14 cellular contexts compared by ENCODE assay signal in the genomic region with DNA sequence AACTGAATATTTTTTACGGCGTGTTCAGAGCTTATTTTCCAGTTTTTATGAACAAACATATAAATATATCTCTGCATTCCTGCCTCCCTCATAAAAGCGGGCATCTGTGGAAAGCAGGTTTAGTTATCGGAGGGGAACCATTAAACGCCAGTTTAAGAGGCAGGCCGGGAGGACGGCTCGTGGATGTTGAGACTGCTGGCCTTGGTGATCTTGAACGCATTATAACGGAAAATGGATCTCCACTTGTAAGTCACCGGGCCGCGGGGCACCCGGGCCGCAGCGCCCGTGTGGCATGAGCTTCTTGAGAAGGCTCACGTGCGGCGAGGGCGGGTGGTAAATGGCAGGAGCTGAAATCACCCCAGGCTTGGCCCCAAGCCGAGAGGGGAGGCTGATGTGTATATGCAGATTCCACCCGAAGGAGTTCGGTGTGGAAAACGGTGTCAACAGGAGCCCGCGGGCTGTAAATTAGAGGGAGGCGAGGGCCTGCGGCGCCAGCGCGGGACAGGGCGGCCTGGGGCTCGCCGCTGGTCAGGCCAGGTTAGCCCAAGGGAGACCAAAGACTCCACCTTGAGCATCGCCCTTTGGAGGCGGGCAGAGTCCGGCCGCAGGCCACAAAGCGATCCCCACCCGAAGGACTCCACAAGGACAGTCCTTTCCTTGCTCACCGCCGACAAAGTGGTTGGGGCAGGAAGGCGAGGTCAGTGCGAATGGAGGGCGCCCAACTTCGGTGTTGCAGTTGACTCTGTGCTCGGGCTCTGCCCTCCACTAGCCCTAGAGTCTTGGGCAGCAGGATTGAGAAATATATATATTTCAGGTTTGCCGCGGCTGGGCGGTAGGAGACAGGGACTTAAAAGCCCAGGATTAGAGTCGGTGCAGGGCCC. TPM values are rescaled to one million over a fixed set of nuclear protein-coding genes. Genes with fewer than 3 reads are reported as not detected.
DNase-seq lines count a peak whose midpoint lies in the region; ATAC-seq, FAIRE-seq and TF ChIP-seq lines count a peak whose summit lies in the region.
"Had no signal": no experiment of that assay in that cellular context is flagged by ENCODE, and none has a peak within 500 bp of the region (broad histone marks: within the 10 kb centered on the region; RNA-seq: fewer than 3 reads in every experiment).

No MANE protein-coding gene starts in this region.

- H3K4me1 ChIP-seq in liver (ENCODE audit: control insufficient read depth in 4 of 4, insufficient read depth in 4 of 4, low read length in 3 of 4), result peaks cover 2 to 12% (median 8%) of the 10 kb centered on the region in 4 donors
- H3K4me1 ChIP-seq in HepG2 (ENCODE audit: insufficient read depth, low read length), result no peaks in the 10 kb centered on the region
- H3K4me1 ChIP-seq in cardiac muscle cell (ENCODE audit: low read depth), result peaks cover 13% of the 10 kb centered on the region
- peaks cover 0 to 2% of the 10 kb centered on the region in 2 donors for H3K4me1 ChIP-seq in neuronal stem cell (ENCODE audit: control insufficient read depth in 2 of 2, insufficient read depth in 1 of 2, low read depth in 1 of 2, low read length in 2 of 2)
- H3K4me1 ChIP-seq: breast epithelium had no signal

- no peak overlapping the region for H3K4ac ChIP-seq in neuronal stem cell (ENCODE audit: low read length)

- H3K18ac ChIP-seq in neuronal stem cell (ENCODE audit: low read length), result peak overlapping the region; percentile 5

- H3K9ac ChIP-seq in liver (ENCODE audit: low read depth in 1 of 2, low read length in 2 of 2), result no peak overlapping the region
- H3K9ac ChIP-seq in HepG2 (ENCODE audit: insufficient read depth, low read depth, low read length), result no peak overlapping the region
- no peak overlapping the region for H3K9ac ChIP-seq in neuronal stem cell (ENCODE audit: low read depth, low read length, poor library complexity)

- intact Hi-C loops in HepG2 (cut with micrococcal nuclease; ENCODE audit: unreplicated experiment), result no loop called here

- ATAC-seq in HepG2, result no peak; the same call in 2 of the 3 replicates
- no peak for ATAC-seq in activated T-cell treated with anti-CD3 and anti-CD28 coated beads, Interleukin-2, amount 50 U/mL, for 72 hours (replicated peaks in 1 of 2)
- no peak for ATAC-seq in HG02588 (IDR thresholded peaks at IDR 0.05; ENCODE audit: unreplicated experiment)
- ATAC-seq: PC-3 had no signal

- no peak overlapping the region for H3K27ac Mint-ChIP-seq in activated T-cell treated with anti-CD3 and anti-CD28 coated beads, Interleukin-2, amount 50 U/mL, for 72 hours
- H3K27ac Mint-ChIP-seq: T-helper 2 cell treated with Interferon-gamma antibody and Interleukin-4, amounts not matched to agents 5 μg/mL and 100 μg/mL, for 36 hours had no signal

- H4K8ac ChIP-seq in neuronal stem cell (ENCODE audit: low read depth, low read length), result no peak overlapping the region

- H3K36me3 Mint-ChIP-seq in activated T-cell treated with anti-CD3 and anti-CD28 coated beads, Interleukin-2, amount 50 U/mL, for 72 hours (ENCODE audit: insufficient read depth in 2 of 2), result peaks cover 1 to 4% of the 10 kb centered on the region in 2 donors

- H3K9me3 Mint-ChIP-seq in activated T-cell treated with anti-CD3 and anti-CD28 coated beads, Interleukin-2, amount 50 U/mL, for 72 hours, result no peaks in the 10 kb centered on the region
- H3K9me3 Mint-ChIP-seq: T-helper 2 cell treated with Interferon-gamma antibody and Interleukin-4, amounts not matched to agents 5 μg/mL and 100 μg/mL, for 36 hours had no signal

- no peaks in the 10 kb centered on the region for H3K79me1 ChIP-seq in neuronal stem cell (ENCODE audit: low read depth, low read length)

- FAIRE-seq in HepG2 (lab: Jason Lieb, UNC), result no peak

- no peak overlapping the region for H3K23ac ChIP-seq in neuronal stem cell (ENCODE audit: low read depth, low read length, poor library complexity)

- no TSS peak for BruUV-seq in HepG2 (replicated peaks; lab: Mats Ljungman, UMichigan)

- no peak overlapping the region for H4K91ac ChIP-seq in neuronal stem cell (ENCODE audit: low read depth, low read length, poor library complexity)

- peaks cover 94% of the 10 kb centered on the region for H3K27me3 Mint-ChIP-seq in activated T-cell treated with anti-CD3 and anti-CD28 coated beads, Interleukin-2, amount 50 U/mL, for 72 hours (ENCODE audit: low read depth)

- DNase-seq in HepG2 (ENCODE audit: low spot score) (no peak), cardiac muscle cell (ENCODE audit: low read depth in 1 of 2, low spot score in 1 of 2) (peak; percentile 32 to 53), neuronal stem cell (ENCODE audit: low spot score) (peak; percentile 20), NOMO-1 treated with dmso at 0.1 percent for 144 hours (lab: John Stamatoyannopoulos, UW; ENCODE audit: unreplicated experiment) (no peak), superior temporal gyrus (ENCODE audit: extremely low spot score) (no peak)
- DNase-seq in activated T-cell treated with anti-CD3 and anti-CD28 coated beads, Interleukin-2, amount 50 U/mL, for 72 hours, result no peak
- DNase-seq: PC-3 had no signal

- H3K27me3 ChIP-seq in liver (ENCODE audit: control insufficient read depth in 4 of 4, insufficient read depth in 4 of 4, low read length in 3 of 4), result peaks cover 9 to 35% (median 21%) of the 10 kb centered on the region in 4 donors
- H3K27me3 ChIP-seq in HepG2 (ENCODE audit: control insufficient read depth in 1 of 2, insufficient read depth in 2 of 2, low read length in 2 of 2), result peaks cover 9 to 61% of the 10 kb centered on the region in 2 experiments
- H3K27me3 ChIP-seq in cardiac muscle cell, result peaks cover 33% of the 10 kb centered on the region
- H3K27me3 ChIP-seq in neuronal stem cell (ENCODE audit: control insufficient read depth in 3 of 3, insufficient read depth in 3 of 3, low read depth in 1 of 3, low read length in 3 of 3), result peaks cover 54 to 97% (median 94%) of the 10 kb centered on the region in 3 experiments

- H2BK15ac ChIP-seq in neuronal stem cell (ENCODE audit: low read length), result no peak overlapping the region

- H3K36me3 ChIP-seq in liver (ENCODE audit: control insufficient read depth in 4 of 4, insufficient read depth in 3 of 4, low read depth in 1 of 4, low read length in 3 of 4) (no peaks in the 10 kb centered on the region), HepG2 (replicated peaks in 1 of 2; ENCODE audit: control insufficient read depth in 1 of 2, insufficient read depth in 2 of 2, low read length in 2 of 2) (no peaks in the 10 kb centered on the region), cardiac muscle cell (peaks cover 16% of the 10 kb centered on the region), neuronal stem cell (replicated peaks in 1 of 2; ENCODE audit: control insufficient read depth in 2 of 2, insufficient read depth in 2 of 2, low read length in 2 of 2) (no peaks in the 10 kb centered on the region)
- H3K36me3 ChIP-seq: breast epithelium, upper lobe of left lung had no signal

- no peak overlapping the region for H2BK5ac ChIP-seq in neuronal stem cell (ENCODE audit: low read length)

- H3K4me3 Mint-ChIP-seq in activated T-cell treated with anti-CD3 and anti-CD28 coated beads, Interleukin-2, amount 50 U/mL, for 72 hours, result no peak overlapping the region
- H3K4me3 Mint-ChIP-seq: T-helper 2 cell treated with Interferon-gamma antibody and Interleukin-4, amounts not matched to agents 5 μg/mL and 100 μg/mL, for 36 hours had no signal

- TF ChIP-seq EP300 in HepG2 (IDR thresholded peaks at IDR 0.05; ENCODE audit: low read depth in 2 of 2, low read length in 2 of 2), result no peak
- no peak for TF ChIP-seq EP300 in HepG2 (CRISPR knock-in tag; IDR thresholded peaks at IDR 0.05; ENCODE audit: borderline replicate concordance)

- H3K27ac ChIP-seq in liver (ENCODE audit: low read depth in 1 of 2, low read length in 2 of 2) (peak overlapping the region; percentile 59 to 62), HepG2 (ENCODE audit: extremely low read length, insufficient read depth, low read length) (no peak overlapping the region), cardiac muscle cell (peak overlapping the region; percentile 98), neuronal stem cell (replicated peaks; ENCODE audit: low read length) (no peak overlapping the region)
- H3K27ac ChIP-seq: breast epithelium, epithelial cell of prostate, HL-60, upper lobe of left lung had no signal

- 8% methylated on average over 52 of the region's 52 CpGs for WGBS in liver
- 43% methylated on average over 34 of the region's 52 CpGs for WGBS in HepG2 (ENCODE audit: low lambda C conversion rate)
- WGBS in neuronal stem cell (ENCODE audit: extremely low coverage in 2 of 2, insufficient read length in 2 of 2, insufficient replicate concordance in 1 of 2), 2 donors, result no CpG with 5 or more reads among the region's 52 CpGs

- H3K4me3 ChIP-seq in liver (ENCODE audit: low read depth in 1 of 3, low read length in 3 of 3) (peak overlapping the region in 1 of 3 donors; percentile 45), HepG2 (replicated peaks in 1 of 3; ENCODE audit: insufficient read depth in 1 of 3, low read depth in 2 of 3, low read length in 3 of 3) (no peak overlapping the region), cardiac muscle cell (peak overlapping the region; percentile 96), neuronal stem cell (ENCODE audit: low read length in 2 of 2) (no peak overlapping the region)
- H3K4me3 ChIP-seq: upper lobe of left lung had no signal

- H3K9me3 ChIP-seq in liver (ENCODE audit: control insufficient read depth in 4 of 4, low read length in 3 of 4) (no peaks in the 10 kb centered on the region), HepG2 (ENCODE audit: low read length) (no peaks in the 10 kb centered on the region), cardiac muscle cell (ENCODE audit: low read depth) (no peaks in the 10 kb centered on the region), neuronal stem cell (replicated peaks in 1 of 2; ENCODE audit: control insufficient read depth in 2 of 2, insufficient read depth in 1 of 2, low read depth in 1 of 2, low read length in 2 of 2) (peaks cover 3 to 12% of the 10 kb centered on the region in 2 donors)
- H3K9me3 ChIP-seq: breast epithelium had no signal

- CTCF ChIA-PET in HepG2 (lab: Yijun Ruan, JAX; ENCODE audit: low intra/inter-chr PET ratio, low total read pairs), result no interaction called here

- H3K14ac ChIP-seq in neuronal stem cell (ENCODE audit: low read length), result no peak overlapping the region

- TF ChIP-seq RAD21 in liver (IDR thresholded peaks at IDR 0.05) (no peak), HepG2 (CRISPR knock-in tag; IDR thresholded peaks at IDR 0.05) (no peak)

- H2AFZ ChIP-seq in HepG2 (ENCODE audit: low read length), result no peak overlapping the region
- H2AFZ ChIP-seq in neuronal stem cell (ENCODE audit: low read length), result peak overlapping the region; percentile 71

- H3K4me1 Mint-ChIP-seq in activated T-cell treated with anti-CD3 and anti-CD28 coated beads, Interleukin-2, amount 50 U/mL, for 72 hours (ENCODE audit: low read depth), result peaks cover 32% of the 10 kb centered on the region

- no peaks in the 10 kb centered on the region for H4K20me1 ChIP-seq in HepG2 (ENCODE audit: insufficient read depth, low read length)

- no peak overlapping the region for H2AK5ac ChIP-seq in neuronal stem cell (ENCODE audit: low read depth, low read length)

- TF ChIP-seq CTCF in liver (IDR thresholded peaks at IDR 0.05; ENCODE audit: low read depth, low read length, missing input control) (no peak), HepG2 (CRISPR knock-in tag; IDR thresholded peaks at IDR 0.05) (no peak), cardiac muscle cell (IDR thresholded peaks at IDR 0.05; ENCODE audit: low read depth, low read length) (no peak)

- no peak overlapping the region for H2BK12ac ChIP-seq in neuronal stem cell (ENCODE audit: low read length)

- POLR2A ChIA-PET in HepG2 (lab: Yijun Ruan, JAX), result no interaction called here

- in situ Hi-C loops in HepG2 (cut with HindIII; ENCODE audit: extremely low pct_ligation_motif_present, low pct_unique_long_range_greater_than_20kb), result no loop called here

- no peaks in the 10 kb centered on the region for H3K79me2 ChIP-seq in HepG2 (ENCODE audit: insufficient read depth, low read length)

- H2BK120ac ChIP-seq in neuronal stem cell (ENCODE audit: low read depth, low read length), result no peak overlapping the region

- H3K4me2 ChIP-seq in HepG2 (ENCODE audit: low read depth, low read length), result no peak overlapping the region
- no peak overlapping the region for H3K4me2 ChIP-seq in neuronal stem cell (ENCODE audit: insufficient read depth, low read length, poor library complexity, severe bottlenecking)

- TF ChIP-seq POLR2A in HepG2 (IDR thresholded peaks at IDR 0.05; ENCODE audit: insufficient read depth in 1 of 2, low read depth in 2 of 2, low read length in 2 of 2), result no peak

RNA-seq across cellular contexts. Expression of a gene that starts 1.3 kb away (rescaled TPM):
- total RNA-seq in liver, result 1 to 10 TPM; 2.1 to 4.7 TPM
- polyA plus RNA-seq in liver, result 1 to 10 TPM; 2.9 to 4.5 TPM
- not detected in 2 replicates for total RNA-seq in HepG2 (2016; rRNA removed; fragmentation: Illumina TruSeq; extraction: Trizol)
- total RNA-seq in HepG2 (2016; cell fraction: cytosol; rRNA removed; fragmentation: Illumina TruSeq; extraction: Trizol; ENCODE audit: low read depth), result not detected in 2 replicates
- not detected in 2 replicates for total RNA-seq in HepG2 (2016; cell fraction: insoluble cytoplasmic fraction; rRNA removed; fragmentation: Illumina TruSeq; extraction: Trizol)
- not detected in 2 replicates for total RNA-seq in HepG2 (2016; cell fraction: membrane; rRNA removed; fragmentation: Illumina TruSeq; extraction: Trizol)
- total RNA-seq in HepG2 (2016; cell fraction: nucleus; rRNA removed; fragmentation: Illumina TruSeq; extraction: Trizol), result not detected in 2 replicates
- polyA plus RNA-seq in HepG2 (2011; rRNA removed), result not detected in 2 replicates
- not detected in 2 replicates for polyA plus RNA-seq in HepG2 (2011; cell fraction: cytosol; rRNA removed)
- polyA plus RNA-seq in HepG2 (2011; cell fraction: nucleus; rRNA removed), result not detected in 2 replicates
- polyA plus RNA-seq in HepG2 (2012), result not detected in 2 replicates
- polyA plus RNA-seq in HepG2 (2016; cell fraction: cytosol; fragmentation: Illumina TruSeq; extraction: Trizol; ENCODE audit: low read depth), result not detected in 2 replicates
- polyA plus RNA-seq in HepG2 (2016; cell fraction: insoluble cytoplasmic fraction; fragmentation: Illumina TruSeq; extraction: Trizol; ENCODE audit: low read depth), result not detected in 2 replicates
- polyA plus RNA-seq in HepG2 (2016; cell fraction: membrane; fragmentation: Illumina TruSeq; extraction: Trizol; ENCODE audit: low read depth), result not detected in 2 replicates
- polyA plus RNA-seq in HepG2 (2016; cell fraction: nucleus; fragmentation: Illumina TruSeq; extraction: Trizol; ENCODE audit: insufficient read depth, low read depth), result not detected in 2 replicates
- polyA minus RNA-seq in HepG2 (2011; rRNA and poly(A)+ RNA removed; ENCODE audit: low replicate concordance), result not detected in 2 replicates
- polyA minus RNA-seq in HepG2 (2011; cell fraction: cytosol; rRNA and poly(A)+ RNA removed), result not detected in 2 replicates
- not detected in 2 replicates for polyA minus RNA-seq in HepG2 (2011; cell fraction: nucleus; rRNA and poly(A)+ RNA removed)
- 352 and 607 TPM in 2 replicates for total RNA-seq in cardiac muscle cell
- 175 and 199 TPM in 2 replicates for polyA plus RNA-seq in cardiac muscle cell
- polyA plus RNA-seq in neuronal stem cell (2013, experiment 1 of 2), result 0.06 TPM
- polyA plus RNA-seq in neuronal stem cell (2013, experiment 2 of 2), result 0.12 TPM
- total RNA-seq in activated T-cell treated with anti-CD3 and anti-CD28 coated beads, Interleukin-2, amount 50 U/mL, for 72 hours, result not detected
- total RNA-seq: PC-3 had no signal

Comparison
In these comparisons a context has a peak if more than half of its experiments do, and no peak if none do; other contexts are left out.
1. H3K27ac ChIP-seq: peak in liver (2 of 2) and cardiac muscle cell (single experiment); none in HepG2 (single experiment) and neuronal stem cell (single experiment).
2. DNase-seq: peak in cardiac muscle cell (2 of 2) and neuronal stem cell (single experiment); none in HepG2 (single experiment), NOMO-1 treated with dmso at 0.1 percent for 144 hours (single experiment), superior temporal gyrus (single experiment) and activated T-cell treated with anti-CD3 and anti-CD28 coated beads, Interleukin-2, amount 50 U/mL, for 72 hours (0 of 2).
3. RNA of a gene that starts 1.3 kb away (total RNA-seq): 352 to 607 TPM in cardiac muscle cell; 2.1 to 4.7 TPM in liver, not detected in HepG2 and not detected in activated T-cell treated with anti-CD3 and anti-CD28 coated beads, Interleukin-2, amount 50 U/mL, for 72 hours; every median in the first group is over 10 times any median in the second.